8 cellular contexts compared by ENCODE assay signal in the genomic region with DNA sequence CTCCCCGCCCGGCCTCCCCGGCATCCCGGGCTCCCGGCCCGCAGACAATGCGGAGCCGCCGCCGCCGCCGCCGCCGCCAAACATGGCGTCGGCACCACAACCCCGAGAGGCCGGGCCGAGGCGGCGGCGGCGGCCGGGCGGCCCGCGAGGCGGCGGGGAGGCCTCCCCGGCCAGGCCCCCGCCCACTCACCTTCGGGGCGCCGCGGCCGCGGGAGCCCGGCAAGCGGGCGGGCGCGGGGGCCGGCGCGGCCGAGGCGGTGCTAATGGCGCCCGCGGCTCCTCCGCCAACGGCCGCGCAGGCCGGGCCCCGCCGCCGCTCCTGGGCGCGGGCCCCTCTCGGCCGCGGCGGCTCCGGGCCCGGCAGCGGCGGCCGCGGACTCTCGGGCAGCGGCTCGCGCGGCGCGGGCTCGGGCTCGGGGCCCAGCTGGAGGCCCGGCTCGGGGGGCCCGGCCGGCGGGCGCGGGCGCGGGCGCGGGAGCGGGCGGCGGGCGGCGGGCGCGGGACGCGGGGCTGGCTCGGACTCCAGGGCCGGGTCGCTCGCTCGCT. TPM values are rescaled to one million over a fixed set of nuclear protein-coding genes. Genes with fewer than 3 reads are reported as not detected.
A peak's percentile ranks its signal among the peaks of the same experiment; 100 is the strongest.
DNase-seq lines count a peak whose midpoint lies in the region; ATAC-seq and TF ChIP-seq lines count a peak whose summit lies in the region.

No MANE protein-coding gene starts in this region.

- H3K4me1 ChIP-seq in GM23248 (ENCODE audit: insufficient read depth) (peaks cover 14% of the 10 kb centered on the region), hepatocyte (ENCODE audit: insufficient read depth) (peaks cover 22% of the 10 kb centered on the region), stomach (peaks cover 23 to 50% (median 36%) of the 10 kb centered on the region in 4 donors)

- no peak for TF ChIP-seq EP300 in stomach (IDR thresholded peaks at IDR 0.05)

- peak; percentile 12 for DNase-seq in ACHN
- peak; percentile 69 for DNase-seq in GM23248
- DNase-seq in activated CD4-positive, alpha-beta T cell treated with anti-CD3 and anti-CD28 coated beads, Interleukin-2, amount 50 U/mL, for 1 hour = peak; percentile 33
- DNase-seq in hepatocyte (ENCODE audit: low spot score) = peak; percentile 52
- no peak for DNase-seq in stomach
- DNase-seq in central memory CD4-positive, alpha-beta T cell = no peak
- DNase-seq in RKO (ENCODE audit: low spot score) = no peak

- ATAC-seq in GM21423 (IDR thresholded peaks at IDR 0.05; ENCODE audit: unreplicated experiment) = no peak

- H3K4me2 ChIP-seq in GM23248 (ENCODE audit: unreplicated experiment) (no peak overlapping the region), hepatocyte (peak overlapping the region; percentile 100)

- peaks cover 13% of the 10 kb centered on the region for H4K20me1 ChIP-seq in GM23248 (ENCODE audit: insufficient read depth)
- peaks cover 45% of the 10 kb centered on the region for H4K20me1 ChIP-seq in hepatocyte (ENCODE audit: insufficient read depth, poor library complexity, severe bottlenecking)

- H3K79me2 ChIP-seq in GM23248 (ENCODE audit: insufficient read depth) (peaks cover 47% of the 10 kb centered on the region), hepatocyte (peaks cover 50% of the 10 kb centered on the region)

- H3K4me3 ChIP-seq in GM23248 = peak overlapping the region; percentile 92
- peak overlapping the region; percentile 96 for H3K4me3 ChIP-seq in hepatocyte
- peak overlapping the region; percentile 62 to 90 (median 65) for H3K4me3 ChIP-seq in stomach

- 0 out of 2 replicates have a peak, but pooled peaks cover 3% of the 10 kb centered on the region for H3F3A ChIP-seq in GM23248 (ENCODE audit: insufficient read depth)

- 1 to 2% methylated on average over 9 to 33 of the region's 104 CpGs for WGBS in GM23248 (ENCODE audit: low coverage in 1 of 2, low lambda C conversion rate in 2 of 2, missing lambda C conversion rate in 2 of 2), 2 experiments
- 2% methylated on average over 33 of the region's 104 CpGs for WGBS in hepatocyte (ENCODE audit: low lambda C conversion rate, missing lambda C conversion rate)
- WGBS in stomach, 5 donors = 0 to 1% (median 0%) methylated on average over 15 to 96 of the region's 104 CpGs; no CpG with 5 or more reads in 1 of the 5 donors

- 0 out of 2 replicates have a peak overlapping the region, but pooled peaks have one; percentile 18 for H2AFZ ChIP-seq in GM23248
- peak overlapping the region; percentile 33 for H2AFZ ChIP-seq in hepatocyte

- intact Hi-C loops in stomach (cut with DNase I; ENCODE audit: low total_unique reads) = no loop called here

- H3K27me3 ChIP-seq in GM23248 (replicated peaks; ENCODE audit: insufficient read depth) (no peaks in the 10 kb centered on the region), hepatocyte (no peaks in the 10 kb centered on the region), stomach (no peaks in the 10 kb centered on the region)

- H3K9me3 ChIP-seq in GM23248 (ENCODE audit: low read depth) = no peaks in the 10 kb centered on the region
- H3K9me3 ChIP-seq in hepatocyte (ENCODE audit: low read depth) = no peaks in the 10 kb centered on the region
- H3K9me3 ChIP-seq in stomach = peaks cover 0 to 6% (median 2%) of the 10 kb centered on the region in 4 donors

- TF ChIP-seq POLR2A in stomach (IDR thresholded peaks at IDR 0.05) = no peak

- in situ Hi-C loops in ACHN (cut with HindIII; ENCODE audit: low pct_ligation_motif_present, low pct_unique_long_range_greater_than_20kb, low sequenced_read_pairs) = no loop called here
- in situ Hi-C loops in GM23248 (cut with MboI) = no loop called here

- H3K27ac ChIP-seq in GM23248 (peak overlapping the region; percentile 93), hepatocyte (peak overlapping the region; percentile 95), stomach (peak overlapping the region; percentile 86 to 95 (median 91))

- TF ChIP-seq CTCF in hepatocyte (IDR thresholded peaks at IDR 0.05; ENCODE audit: poor library complexity) (no peak), stomach (IDR thresholded peaks at IDR 0.05) (no peak)

- H3K9me2 ChIP-seq in GM23248 (ENCODE audit: insufficient read depth) = no peaks in the 10 kb centered on the region
- H3K9me2 ChIP-seq in hepatocyte (replicated peaks; ENCODE audit: insufficient read depth) = no peaks in the 10 kb centered on the region

- H3K36me3 ChIP-seq in GM23248 (ENCODE audit: low read depth) (peaks cover 17% of the 10 kb centered on the region), hepatocyte (replicated peaks; ENCODE audit: insufficient read depth, low read depth) (no peaks in the 10 kb centered on the region), stomach (peaks cover 17 to 30% (median 20%) of the 10 kb centered on the region in 4 donors)

- H3K9ac ChIP-seq in GM23248 = peak overlapping the region; percentile 95

RNA-seq across cellular contexts. Expression of a gene that starts 0.3 kb away (rescaled TPM):
- total RNA-seq in GM23248 (2014; rRNA removed; shearing (Covaris generic)) = 23.1 and 24.4 TPM in 2 replicates
- polyA plus RNA-seq in GM23248 (2016; fragmentation: Nextera tagmentation; extraction: Ambion mirVana) (4.4 and 4.5 TPM in 2 replicates), hepatocyte (25.0 and 25.7 TPM in 2 replicates), stomach (10 to 100 TPM; 10.0 to 17.7 (median 16.0) TPM)
- total RNA-seq in hepatocyte (20.1 and 25.9 TPM in 2 replicates), stomach (10 to 100 TPM; 29.2 to 92.4 (median 49.4) TPM)

RNA-seq across cellular contexts. Expression of a gene that starts 26.3 kb away (rescaled TPM):
- 7.7 and 8.9 TPM in 2 replicates for total RNA-seq in GM23248 (2014; rRNA removed; shearing (Covaris generic))
- 5.0 and 6.3 TPM in 2 replicates for polyA plus RNA-seq in GM23248 (2016; fragmentation: Nextera tagmentation; extraction: Ambion mirVana)
- total RNA-seq in hepatocyte = 14.3 and 16.3 TPM in 2 replicates
- 9.7 and 14.9 TPM in 2 replicates for polyA plus RNA-seq in hepatocyte
- total RNA-seq in stomach = 10 to 100 TPM; 11.9 to 31.7 (median 21.6) TPM
- 1 to 10 TPM; 2.2 to 3.2 (median 3.2) TPM for polyA plus RNA-seq in stomach

Comparison
In these comparisons a context has a peak if more than half of its experiments do, and no peak if none do; other contexts are left out.
1. DNase-seq: peak in ACHN (single experiment), GM23248 (single experiment), activated CD4-positive, alpha-beta T cell treated with anti-CD3 and anti-CD28 coated beads, Interleukin-2, amount 50 U/mL, for 1 hour (single experiment) and hepatocyte (single experiment); none in stomach (single experiment), central memory CD4-positive, alpha-beta T cell (single experiment) and RKO (single experiment).
2. Peak in every context shown above with its lines, with median percentiles within 50 percentile points of each other: H3K27ac ChIP-seq and H3K4me3 ChIP-seq.